Comparison of ENCODE assay signal across 10 cellular contexts in genomic region chr5:169299651-169300467, GRCh38. TPM values are rescaled to one million over a fixed set of nuclear protein-coding genes. Genes with fewer than 3 reads are reported as not detected.
DNase-seq lines count a peak whose midpoint lies in the region; ATAC-seq and TF ChIP-seq lines count a peak whose summit lies in the region.
"Had no signal": no experiment of that assay in that cellular context is flagged by ENCODE, and none has a peak within 500 bp of the region (broad histone marks: within the 10 kb centered on the region; RNA-seq: fewer than 3 reads in every experiment).

No MANE protein-coding gene starts in this region.

- no peaks in the 10 kb centered on the region for H4K20me1 ChIP-seq in mammary epithelial cell (ENCODE audit: insufficient read depth, low read length)

- TF ChIP-seq CTCF in mammary epithelial cell (conservative IDR thresholded peaks at IDR 0.05 in 1 of 2, IDR thresholded peaks at IDR 0.05 in 1 of 2; ENCODE audit: extremely low read depth in 1 of 2, insufficient read depth in 1 of 2, low read depth in 1 of 2, low read length in 2 of 2): no peak

- CTCF ChIA-PET in mammary epithelial cell (lab: Charles Lee; ENCODE audit: low non-redundant PET): no interaction called here

- H3K36me3 ChIP-seq in ES-I3 (ENCODE audit: insufficient read depth, low read length) (no peaks in the 10 kb centered on the region), mammary epithelial cell (ENCODE audit: insufficient read depth, low read length) (no peaks in the 10 kb centered on the region)

- peaks cover 49% of the 10 kb centered on the region for H3K79me2 ChIP-seq in mammary epithelial cell (ENCODE audit: insufficient read depth, low read length)

- peak overlapping the region; percentile 54 to 69 (median 55) for H3K4me3 ChIP-seq in mammary epithelial cell (replicated peaks in 1 of 3; ENCODE audit: insufficient read depth in 1 of 3, low read depth in 2 of 3, low read length in 3 of 3)
- H3K4me3 ChIP-seq in iPS-18c (ENCODE audit: insufficient read depth, low read depth, low read length): peak overlapping the region; percentile 61
- peak overlapping the region; percentile 46 for H3K4me3 ChIP-seq in skeletal muscle cell (ENCODE audit: low read depth, low read length)

- H3K4me1 ChIP-seq in ES-I3 (ENCODE audit: insufficient read depth, low read length) (no peaks in the 10 kb centered on the region), mammary epithelial cell (ENCODE audit: insufficient read depth, low read length) (peaks cover 38% of the 10 kb centered on the region)

- 71% methylated on average over 31 of the region's 35 CpGs for WGBS in mammary epithelial cell (ENCODE audit: low coverage, missing lambda C conversion rate)

- H3K9me3 Mint-ChIP-seq in natural killer cell treated with Interleukin-12 subunit alpha and Interleukin-12 subunit beta and Interleukin-15 and Interleukin-18, amount 100 ng/mL, for 72 hours: no peaks in the 10 kb centered on the region
- H3K9me3 Mint-ChIP-seq: activated T-cell treated with anti-CD3 and anti-CD28 coated beads, Interleukin-2, amount 50 U/mL, for 4 hours had no signal

- H3K27me3 Mint-ChIP-seq in natural killer cell treated with Interleukin-12 subunit alpha and Interleukin-12 subunit beta and Interleukin-15 and Interleukin-18, amount 100 ng/mL, for 72 hours: peaks cover 37 to 50% of the 10 kb centered on the region in 2 donors

- H3K9me3 ChIP-seq in ES-I3 (ENCODE audit: control insufficient read depth, insufficient read depth, low read length): no peaks in the 10 kb centered on the region
- no peaks in the 10 kb centered on the region for H3K9me3 ChIP-seq in mammary epithelial cell (replicated peaks; ENCODE audit: insufficient read depth, low read length)
- no peaks in the 10 kb centered on the region for H3K9me3 ChIP-seq in iPS-18c (ENCODE audit: control insufficient read depth, insufficient read depth, low read length)

- intact Hi-C loops in mammary epithelial cell (cut with micrococcal nuclease): loop anchor here (2.0 to 5.0 kb wide), 4 partner anchors 51 to 623 kb away; no protein-coding TSS in a partner anchor

- H3K9ac ChIP-seq in ES-I3 (ENCODE audit: low read depth, low read length): peak overlapping the region; percentile 56; the same call in 1 of the 2 replicates
- H3K9ac ChIP-seq in mammary epithelial cell (ENCODE audit: insufficient read depth, low read length): peak overlapping the region; percentile 60

- dilution Hi-C loops in mammary epithelial cell (cut with HindIII; ENCODE audit: low sequenced_read_pairs): no loop called here

- no peaks in the 10 kb centered on the region for H3K36me3 Mint-ChIP-seq in natural killer cell treated with Interleukin-12 subunit alpha and Interleukin-12 subunit beta and Interleukin-15 and Interleukin-18, amount 100 ng/mL, for 72 hours

- TSS peak; percentile 14 for BruUV-seq in mammary epithelial cell (replicated peaks; lab: Mats Ljungman, UMichigan)

- no peak for ATAC-seq in natural killer cell treated with Interleukin-12 subunit alpha and Interleukin-12 subunit beta and Interleukin-15 and Interleukin-18, amount 100 ng/mL, for 72 hours
- ATAC-seq: activated T-cell treated with anti-CD3 and anti-CD28 coated beads, Interleukin-2, amount 50 U/mL, for 4 hours had no signal

- no peak overlapping the region for H3K27ac Mint-ChIP-seq in natural killer cell treated with Interleukin-12 subunit alpha and Interleukin-12 subunit beta and Interleukin-15 and Interleukin-18, amount 100 ng/mL, for 72 hours

- H3K4me1 Mint-ChIP-seq in natural killer cell treated with Interleukin-12 subunit alpha and Interleukin-12 subunit beta and Interleukin-15 and Interleukin-18, amount 100 ng/mL, for 72 hours (ENCODE audit: low read depth in 2 of 2): peaks cover 7% of the 10 kb centered on the region in 2 donors

- H3K27ac ChIP-seq in mammary epithelial cell (ENCODE audit: insufficient read depth, low read depth, low read length): no peak overlapping the region

- no peaks in the 10 kb centered on the region for H3K27me3 ChIP-seq in mammary epithelial cell (ENCODE audit: insufficient read depth, low read length)

- H2AFZ ChIP-seq in mammary epithelial cell (ENCODE audit: low read depth, low read length): peak overlapping the region; percentile 89

- H3K4me2 ChIP-seq in mammary epithelial cell (ENCODE audit: insufficient read depth, low read depth, low read length): peak overlapping the region; percentile 93

- in situ Hi-C loops in mammary epithelial cell (cut with MboI; ENCODE audit: low sequenced_read_pairs in 2 of 2): loop anchor here (10.0 kb wide), 1 partner anchor 315 kb away; no protein-coding TSS in a partner anchor

- peak; percentile 10 for DNase-seq in mammary epithelial cell
- no peak for DNase-seq in skeletal muscle cell (ENCODE audit: low read depth)
- DNase-seq in NCI-H187 (lab: John Stamatoyannopoulos, UW): no peak
- DNase-seq in natural killer cell treated with Interleukin-12 subunit alpha and Interleukin-12 subunit beta and Interleukin-15 and Interleukin-18, amount 100 ng/mL, for 72 hours (ENCODE audit: low spot score): no peak
- no peak for DNase-seq in activated effector memory CD4-positive, alpha-beta T cell treated with anti-CD3 and anti-CD28 coated beads, Interleukin-2, amount 50 U/mL, for 16 hours
- no peak for DNase-seq in CD1c-positive myeloid dendritic cell (ENCODE audit: extremely low spot score)
- DNase-seq: activated T-cell treated with anti-CD3 and anti-CD28 coated beads, Interleukin-2, amount 50 U/mL, for 4 hours; NCI-H1048 had no signal

- no peak overlapping the region for H3K4me3 Mint-ChIP-seq in natural killer cell treated with Interleukin-12 subunit alpha and Interleukin-12 subunit beta and Interleukin-15 and Interleukin-18, amount 100 ng/mL, for 72 hours
- H3K4me3 Mint-ChIP-seq: activated T-cell treated with anti-CD3 and anti-CD28 coated beads, Interleukin-2, amount 50 U/mL, for 4 hours had no signal

RNA-seq across cellular contexts. Expression of gene SLIT3, which starts 1.1 kb away (rescaled TPM):
- 10 to 100 TPM; 14.7 to 25.1 TPM for total RNA-seq in mammary epithelial cell
- polyA plus RNA-seq in mammary epithelial cell: 21.7 TPM
- 40.2 TPM for polyA minus RNA-seq in mammary epithelial cell
- total RNA-seq in natural killer cell treated with Interleukin-12 subunit alpha and Interleukin-12 subunit beta and Interleukin-15 and Interleukin-18, amount 100 ng/mL, for 72 hours: under 1 TPM in 1 of 2 donors, not detected in 1; 0.14 TPM

Comparison
In these comparisons a context has a peak if more than half of its experiments do, and no peak if none do; other contexts are left out.
1. RNA of gene SLIT3, which starts 1.1 kb away (total RNA-seq): 14.7 to 25.1 TPM in mammary epithelial cell; 0.14 TPM in natural killer cell treated with Interleukin-12 subunit alpha and Interleukin-12 subunit beta and Interleukin-15 and Interleukin-18, amount 100 ng/mL, for 72 hours; every median in the first group is over 10 times any median in the second.
2. Peak in every context shown above with its lines, with median percentiles within 50 percentile points of each other: H3K4me3 ChIP-seq.